In genomic region chr21:44870748-44871495, GRCh38 we compare ENCODE assay signal across 8 cellular contexts. TPM values are rescaled to one million over a fixed set of nuclear protein-coding genes. Genes with fewer than 3 reads are reported as not detected.
DNase-seq lines count a peak whose midpoint lies in the region; ATAC-seq and TF ChIP-seq lines count a peak whose summit lies in the region.

No MANE protein-coding gene starts in this region.

- H3K4me1 ChIP-seq in endodermal cell (ENCODE audit: control insufficient read depth, insufficient read depth, low read length), result peaks cover 32% of the 10 kb centered on the region

- DNase-seq in RPMI7951 (ENCODE audit: low read depth) (peak; percentile 49), endodermal cell (no peak), natural killer cell (no peak), NCI-H526 treated with DMSO at 0.1 percent for 48 hours (lab: John Stamatoyannopoulos, UW) (no peak), OCI-M1 (lab: John Stamatoyannopoulos, UW) (no peak), WERI-Rb-1 (no peak)

- H3K27me3 Mint-ChIP-seq in endodermal cell (ENCODE audit: insufficient read depth) (peaks cover 18% of the 10 kb centered on the region), natural killer cell (ENCODE audit: low read depth in 2 of 2) (no peaks in the 10 kb centered on the region)

- WGBS in endodermal cell (ENCODE audit: insufficient coverage in 1 of 2, insufficient read length in 1 of 2), 2 experiments, result 83 to 86% methylated on average over 10 of the region's 10 CpGs

- H3K4me3 Mint-ChIP-seq in endodermal cell, result peak overlapping the region; percentile 87
- peak overlapping the region; percentile 60 for H3K4me3 Mint-ChIP-seq in natural killer cell

- H3K4me3 ChIP-seq in endodermal cell (ENCODE audit: low read length), result peak overlapping the region; percentile 95
- no peak overlapping the region for H3K4me3 ChIP-seq in WERI-Rb-1 (ENCODE audit: low read depth, low read length)

- H3K36me3 ChIP-seq in endodermal cell (ENCODE audit: control insufficient read depth, insufficient read depth, low read length), result peaks cover 18% of the 10 kb centered on the region
- H3K36me3 ChIP-seq in WERI-Rb-1, result peaks cover 51% of the 10 kb centered on the region

- TF ChIP-seq CTCF in C4-2B (conservative IDR thresholded peaks at IDR 0.05) (no peak), endodermal cell (conservative IDR thresholded peaks at IDR 0.05) (no peak), natural killer cell (IDR thresholded peaks at IDR 0.05) (no peak), WERI-Rb-1 (IDR thresholded peaks at IDR 0.05; ENCODE audit: low read depth, low read length) (no peak)

- H3K36me3 Mint-ChIP-seq in endodermal cell (ENCODE audit: low read depth), result peaks cover 15% of the 10 kb centered on the region
- H3K36me3 Mint-ChIP-seq in natural killer cell, result no peaks in the 10 kb centered on the region

- H3K27ac Mint-ChIP-seq in endodermal cell (peak overlapping the region; percentile 69), natural killer cell (peak overlapping the region; percentile 92 to 93)

- H3K9me3 Mint-ChIP-seq in endodermal cell (no peaks in the 10 kb centered on the region), natural killer cell (no peaks in the 10 kb centered on the region)

- H3K4me1 Mint-ChIP-seq in endodermal cell (peaks cover 57% of the 10 kb centered on the region), natural killer cell (peaks cover 73 to 76% of the 10 kb centered on the region in 2 donors)

- intact Hi-C loops in natural killer cell (cut with micrococcal nuclease), result no loop called here

- no peaks in the 10 kb centered on the region for H3K9me3 ChIP-seq in endodermal cell (ENCODE audit: control insufficient read depth, low read length)
- H3K9me3 ChIP-seq in WERI-Rb-1 (ENCODE audit: severe bottlenecking), result no peaks in the 10 kb centered on the region

- H3K9ac ChIP-seq in endodermal cell (ENCODE audit: extremely low read depth, low read length, poor library complexity, severe bottlenecking), result peak overlapping the region; percentile 88

- H3K27ac ChIP-seq in C4-2B (peak overlapping the region; percentile 88), endodermal cell (ENCODE audit: low read depth, low read length) (peak overlapping the region; percentile 61), WERI-Rb-1 (no peak overlapping the region)

- H3K27me3 ChIP-seq in endodermal cell (ENCODE audit: control insufficient read depth, insufficient read depth, low read length, poor library complexity, severe bottlenecking) (peaks cover 18% of the 10 kb centered on the region), WERI-Rb-1 (ENCODE audit: insufficient read depth, low read depth, severe bottlenecking) (no peaks in the 10 kb centered on the region)

- ATAC-seq in natural killer cell (no peak), esophagus mucosa (no peak)

RNA-seq across cellular contexts. Expression of gene PTTG1IP, which starts 2.6 kb away (rescaled TPM):
- total RNA-seq in RPMI7951 (2014; rRNA removed; shearing (Covaris generic)), result 241 and 255 TPM in 2 replicates
- total RNA-seq in endodermal cell, result 100 to 1,000 TPM; 155 to 168 TPM
- 225 TPM for polyA plus RNA-seq in endodermal cell (2013, experiment 1 of 2)
- polyA plus RNA-seq in endodermal cell (2013, experiment 2 of 2), result 224 TPM
- total RNA-seq in natural killer cell, result 100 to 1,000 TPM in 2 of 3 donors, 10 to 100 TPM in 1; 96.8 to 144 (median 126) TPM
- total RNA-seq in esophagus mucosa, result 67.1 TPM

RNA-seq across cellular contexts. Expression of gene ITGB2, which starts 49.8 kb away (rescaled TPM):
- not detected in 2 replicates for total RNA-seq in RPMI7951 (2014; rRNA removed; shearing (Covaris generic))
- total RNA-seq in endodermal cell, result 1 to 10 TPM; 1.6 to 2.3 TPM
- 0.36 TPM for polyA plus RNA-seq in endodermal cell (2013, experiment 1 of 2)
- 0.54 TPM for polyA plus RNA-seq in endodermal cell (2013, experiment 2 of 2)
- total RNA-seq in natural killer cell, result 1,000 to 10,000 TPM; 1,223 to 1,393 (median 1,250) TPM
- 7.1 TPM for total RNA-seq in esophagus mucosa

RNA-seq across cellular contexts. Expression of gene SUMO3, which starts 53.1 kb away (rescaled TPM):
- total RNA-seq in RPMI7951 (2014; rRNA removed; shearing (Covaris generic)), result 88.6 and 100.0 TPM in 2 replicates
- total RNA-seq in endodermal cell, result 10 to 100 TPM; 79.5 to 96.4 TPM
- 123 TPM for polyA plus RNA-seq in endodermal cell (2013, experiment 1 of 2)
- polyA plus RNA-seq in endodermal cell (2013, experiment 2 of 2), result 111 TPM
- 10 to 100 TPM; 64.0 to 70.1 (median 65.2) TPM for total RNA-seq in natural killer cell
- total RNA-seq in esophagus mucosa, result 51.9 TPM

Comparison
In these comparisons a context has a peak if more than half of its experiments do, and no peak if none do; other contexts are left out.
1. RNA of gene ITGB2, which starts 49.8 kb away (total RNA-seq): 1,223 to 1,393 TPM in natural killer cell; 7.1 TPM in esophagus mucosa (single experiment), 1.6 to 2.3 TPM in endodermal cell and not detected in RPMI7951; every median in the first group is over 100 times any median in the second.